31 cellular contexts compared by ENCODE assay signal in the genomic region with DNA sequence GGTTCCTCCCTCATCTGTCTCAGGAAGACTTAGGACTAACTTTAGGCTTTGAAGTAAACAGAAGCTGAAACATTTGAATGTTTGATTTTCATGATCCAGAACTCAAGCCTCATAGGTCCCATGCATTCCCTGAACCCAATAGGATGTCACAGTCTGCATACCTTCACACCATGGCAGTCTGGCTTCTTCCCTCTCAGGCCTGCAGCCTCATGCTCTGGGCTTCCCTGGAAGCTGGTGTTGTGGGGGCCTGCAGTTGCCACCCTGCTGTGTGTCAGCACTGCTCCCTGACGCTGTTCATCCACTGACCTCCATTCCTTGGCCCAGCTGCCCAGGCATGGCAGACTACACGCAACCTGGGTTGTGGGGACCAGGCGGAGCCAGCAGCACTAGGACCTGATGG.
"Had no signal": no experiment of that assay in that cellular context is flagged by ENCODE, and none has a peak within 500 bp of the region (broad histone marks: within the 10 kb centered on the region; RNA-seq: fewer than 3 reads in every experiment).

No MANE protein-coding gene starts in this region.

- H3K9me3 Mint-ChIP-seq: activated naive CD4-positive, alpha-beta T cell treated with anti-CD3 and anti-CD28 coated beads, Interleukin-2, amount 50 U/mL, for 24 hours; activated T-cell treated with anti-CD3 and anti-CD28 coated beads, Interleukin-2, amount 50 U/mL, for 4 hours; activated T-helper 2 cell treated with anti-CD3 and anti-CD28 coated beads, Interferon-gamma antibody, Interleukin-2, Interleukin-4, amounts not matched to agents 10 μg/mL and 5 μg/mL and 100 μg/mL, durations not matched to agents 14 hours and 24 hours and 36 hours; stimulated activated memory B cell treated with anti-CD40 and anti-IgM and Interleukin-4, amounts not matched to agents 10 μg/mL and 1 μg/mL and 100 μg/mL, for 72 hours had no signal

- H3K4me1 Mint-ChIP-seq: naive B cell; stimulated activated memory B cell treated with anti-CD40 and anti-IgM and Interleukin-4, amounts not matched to agents 10 μg/mL and 1 μg/mL and 100 μg/mL, for 72 hours had no signal

- H2AFZ ChIP-seq: hepatocyte, parathyroid adenoma had no signal

- H3K9ac ChIP-seq: parathyroid adenoma had no signal

- H3K9me3 ChIP-seq: ascending aorta, colonic mucosa, gastroesophageal sphincter, psoas muscle, sigmoid colon, stomach, thyroid gland, upper lobe of right lung had no signal

- H3K27me3 ChIP-seq: ascending aorta, cardiac muscle cell, colonic mucosa, gastroesophageal sphincter, hepatocyte, sigmoid colon, stomach, thyroid gland, upper lobe of right lung had no signal

- H3K27ac Mint-ChIP-seq: activated naive CD4-positive, alpha-beta T cell treated with anti-CD3 and anti-CD28 coated beads, Interleukin-2, amount 50 U/mL, for 24 hours; activated T-helper 2 cell treated with anti-CD3 and anti-CD28 coated beads, Interferon-gamma antibody, Interleukin-2, Interleukin-4, amounts not matched to agents 10 μg/mL and 5 μg/mL and 100 μg/mL, durations not matched to agents 14 hours and 24 hours and 36 hours; mesothelial cell of epicardium; stimulated activated memory B cell treated with anti-CD40 and anti-IgM and Interleukin-4, amounts not matched to agents 10 μg/mL and 1 μg/mL and 100 μg/mL, for 72 hours had no signal

- H3K4me3 ChIP-seq: ascending aorta, cardiac muscle cell, colonic mucosa, gastroesophageal sphincter, hepatocyte, psoas muscle, sigmoid colon, stomach, thyroid gland, upper lobe of right lung had no signal

- H3K4me2 ChIP-seq: hepatocyte had no signal

- H3K27ac ChIP-seq: ascending aorta, cardiac muscle cell, colonic mucosa, gastroesophageal sphincter, hepatocyte, parathyroid adenoma, psoas muscle, sigmoid colon, stomach, thyroid gland, upper lobe of right lung had no signal

- H3K27me3 Mint-ChIP-seq: activated naive CD4-positive, alpha-beta T cell treated with anti-CD3 and anti-CD28 coated beads, Interleukin-2, amount 50 U/mL, for 24 hours; brain; naive B cell; stimulated activated memory B cell treated with anti-CD40 and anti-IgM and Interleukin-4, amounts not matched to agents 10 μg/mL and 1 μg/mL and 100 μg/mL, for 72 hours had no signal

- H3K79me2 ChIP-seq: hepatocyte, parathyroid adenoma had no signal

- H3K4me1 ChIP-seq: ascending aorta, colonic mucosa, gastroesophageal sphincter, parathyroid adenoma, psoas muscle, sigmoid colon, stomach, upper lobe of right lung had no signal

- ATAC-seq: gastroesophageal sphincter; left cardiac atrium; psoas muscle; stimulated activated memory B cell treated with anti-CD40 and anti-IgM and Interleukin-4, amounts not matched to agents 10 μg/mL and 1 μg/mL and 100 μg/mL, for 72 hours; upper lobe of right lung had no signal

- H3K36me3 ChIP-seq: ascending aorta, cardiac muscle cell, colonic mucosa, sigmoid colon, thyroid gland, upper lobe of right lung had no signal

- H3K4me3 Mint-ChIP-seq: activated T-cell treated with anti-CD3 and anti-CD28 coated beads, Interleukin-2, amount 50 U/mL, for 4 hours; brain; mesothelial cell of epicardium; naive B cell; stimulated activated memory B cell treated with anti-CD40 and anti-IgM and Interleukin-4, amounts not matched to agents 10 μg/mL and 1 μg/mL and 100 μg/mL, for 72 hours had no signal

- DNase-seq: activated CD4-positive, alpha-beta T cell treated with anti-CD3 and anti-CD28 coated beads for 4 hours; activated CD4-positive, alpha-beta T cell treated with anti-CD3 and anti-CD28 coated beads, Interleukin-2, amount 50 U/mL, for 48 hours; activated CD8-positive, alpha-beta memory T cell treated with anti-CD3 and anti-CD28 coated beads for 24 hours; activated CD8-positive, alpha-beta memory T cell treated with anti-CD3 and anti-CD28 coated beads, Interleukin-2, amount 50 U/mL, for 4 hours; activated T-cell treated with anti-CD3 and anti-CD28 coated beads, Interleukin-2, amount 50 U/mL, for 4 hours; cerebellar nuclear complex; colonic mucosa; effector memory CD4-positive, alpha-beta T cell; erythroblast; left cardiac atrium; mammary epithelial cell; naive B cell; occipital lobe; psoas muscle; sigmoid colon; small intestine; stimulated activated CD4-positive, alpha-beta T cell treated with anti-CD3 and anti-CD28 coated beads, Interleukin-4, amount 100 ng/mL, for 4 hours; stimulated activated CD8-positive, alpha-beta memory T cell treated with anti-CD3 and anti-CD28 coated beads, Interleukin-4, amount 100 ng/mL, for 48 hours; stomach; upper lobe of right lung had no signal
